ENCODE assay signal across 8 cellular contexts in the genomic region with DNA sequence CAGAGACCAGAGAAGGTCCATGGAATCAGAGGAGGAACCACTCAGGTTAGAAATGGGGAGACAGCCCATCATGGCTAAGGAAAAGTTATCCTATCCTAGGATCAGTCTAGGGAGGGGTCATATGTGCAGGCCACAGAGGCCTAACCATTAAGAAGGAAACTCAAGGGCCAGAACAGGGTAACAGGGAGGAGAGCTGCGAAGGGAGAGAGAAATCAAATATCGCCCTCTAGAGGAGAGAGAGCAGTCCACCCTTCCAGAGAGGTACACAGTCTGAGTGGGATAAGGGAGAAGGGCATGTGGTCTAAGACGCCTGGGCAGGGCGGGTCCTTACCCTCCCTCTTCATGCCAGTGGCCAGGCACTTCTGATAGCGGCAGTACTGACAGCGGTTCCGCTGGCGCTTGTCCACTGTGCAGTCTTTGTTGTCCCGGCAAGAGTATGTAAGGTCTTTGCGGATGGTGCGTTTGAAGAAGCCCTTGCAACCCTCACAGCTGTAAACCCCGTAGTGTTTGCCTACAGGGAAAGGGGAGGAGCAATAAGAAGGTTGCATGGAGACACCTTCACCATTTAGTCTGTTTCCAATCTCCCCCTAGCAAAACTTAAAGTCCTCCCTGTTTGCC. TPM values are rescaled to one million over a fixed set of nuclear protein-coding genes. Genes with fewer than 3 reads are reported as not detected.
DNase-seq lines count a peak whose midpoint lies in the region; ATAC-seq and TF ChIP-seq lines count a peak whose summit lies in the region.

No MANE protein-coding gene starts in this region.

- CTCF ChIA-PET in activated naive CD4-positive, alpha-beta T cell treated with anti-CD3 and anti-CD28 coated beads for 36 hours (lab: Charles Lee) = interaction anchor here (0.5 to 3.3 kb wide), 19 partner anchors 8 to 217 kb away, joined by 3 to 21 read pairs (median 4); no protein-coding TSS in a partner anchor

- H3K27ac Mint-ChIP-seq in activated naive CD4-positive, alpha-beta T cell treated with anti-CD3 and anti-CD28 coated beads for 36 hours = peak overlapping the region; percentile 69
- no peak overlapping the region for H3K27ac Mint-ChIP-seq in endothelial cell (ENCODE audit: unreplicated experiment)

- intact Hi-C loops in activated naive CD4-positive, alpha-beta T cell treated with anti-CD3 and anti-CD28 coated beads for 36 hours (cut with micrococcal nuclease) = loop anchor here (1.0 to 10.0 kb wide), 2 partner anchors 36 to 1047 kb away; a partner anchor contains a TSS
- intact Hi-C loops in mucosa of descending colon (cut with DNase I, micrococcal nuclease) = no loop called here

- H3K4me3 ChIP-seq in Loucy (ENCODE audit: low read length, poor library complexity, severe bottlenecking) = peak overlapping the region; percentile 50
- no peak overlapping the region for H3K4me3 ChIP-seq in mucosa of descending colon

- DNase-seq in activated naive CD4-positive, alpha-beta T cell treated with anti-CD3 and anti-CD28 coated beads for 36 hours = peak; percentile 39
- no peak for DNase-seq in activated naive CD4-positive, alpha-beta T cell (lab: John Stamatoyannopoulos, UW)
- peak; percentile 44 to 80 for DNase-seq in SW 1271 (lab: John Stamatoyannopoulos, UW)
- no peak for DNase-seq in endothelial cell (ENCODE audit: low spot score)
- DNase-seq in mucosa of descending colon = peak; percentile 45 to 63 (median 56)
- DNase-seq in GOT3 (lab: John Stamatoyannopoulos, UW) = no peak

- H3K4me1 ChIP-seq in Loucy (ENCODE audit: insufficient read depth, low read length, poor library complexity, severe bottlenecking) (peaks cover 39% of the 10 kb centered on the region), mucosa of descending colon (ENCODE audit: low read depth) (peaks cover 38% of the 10 kb centered on the region)

- H3K9me3 ChIP-seq in Loucy (ENCODE audit: insufficient read depth, low read depth, low read length) (no peaks in the 10 kb centered on the region), mucosa of descending colon (no peaks in the 10 kb centered on the region)

- peaks cover 49% of the 10 kb centered on the region for H4K20me1 ChIP-seq in Loucy (ENCODE audit: insufficient read depth, low read length, poor library complexity, severe bottlenecking)

- peaks cover 36% of the 10 kb centered on the region; the same call in 1 of the 2 replicates for H3K36me3 ChIP-seq in Loucy (ENCODE audit: insufficient read depth, low read length)
- peaks cover 8% of the 10 kb centered on the region for H3K36me3 ChIP-seq in mucosa of descending colon (ENCODE audit: low read depth)

- TF ChIP-seq CTCF in Loucy (conservative IDR thresholded peaks at IDR 0.05; ENCODE audit: low read length) (peak; percentile 86), endothelial cell (IDR thresholded peaks at IDR 0.05; ENCODE audit: unreplicated experiment) (peak; percentile 32), mucosa of descending colon (IDR thresholded peaks at IDR 0.05) (peak; percentile 35)

- H3F3A ChIP-seq in Loucy (ENCODE audit: low read depth) = 0 out of 2 replicates have a peak, but pooled peaks cover 3% of the 10 kb centered on the region

- H3K4me2 ChIP-seq in Loucy (ENCODE audit: low read depth, low read length, poor library complexity, severe bottlenecking) = peak overlapping the region; percentile 99

- H3K9me3 Mint-ChIP-seq in activated naive CD4-positive, alpha-beta T cell treated with anti-CD3 and anti-CD28 coated beads for 36 hours = no peaks in the 10 kb centered on the region
- no peaks in the 10 kb centered on the region for H3K9me3 Mint-ChIP-seq in endothelial cell (ENCODE audit: unreplicated experiment)

- H3K4me1 Mint-ChIP-seq in activated naive CD4-positive, alpha-beta T cell treated with anti-CD3 and anti-CD28 coated beads for 36 hours (ENCODE audit: low read depth) = peaks cover 49% of the 10 kb centered on the region
- H3K4me1 Mint-ChIP-seq in endothelial cell (ENCODE audit: unreplicated experiment) = peaks cover 36% of the 10 kb centered on the region

- ATAC-seq in mucosa of descending colon (peak; percentile 38), HG03175 (IDR thresholded peaks at IDR 0.05; ENCODE audit: unreplicated experiment) (no peak)

- H2AFZ ChIP-seq in Loucy (ENCODE audit: low read length) = no peak overlapping the region

- no peaks in the 10 kb centered on the region for H3K27me3 Mint-ChIP-seq in activated naive CD4-positive, alpha-beta T cell treated with anti-CD3 and anti-CD28 coated beads for 36 hours (ENCODE audit: low read depth)
- H3K27me3 Mint-ChIP-seq in endothelial cell (ENCODE audit: unreplicated experiment) = peaks cover 22% of the 10 kb centered on the region

- H3K9me2 ChIP-seq in Loucy (replicated peaks; ENCODE audit: low read depth, low read length) = no peaks in the 10 kb centered on the region

- peaks cover 61% of the 10 kb centered on the region for H3K79me2 ChIP-seq in Loucy (ENCODE audit: insufficient read depth, low read length)

- peak overlapping the region; percentile 16 for H3K4me3 Mint-ChIP-seq in activated naive CD4-positive, alpha-beta T cell treated with anti-CD3 and anti-CD28 coated beads for 36 hours
- H3K4me3 Mint-ChIP-seq in endothelial cell (ENCODE audit: unreplicated experiment) = peak overlapping the region; percentile 49

- H3K9ac ChIP-seq in Loucy (ENCODE audit: low read depth, low read length, poor library complexity, severe bottlenecking) = peak overlapping the region; percentile 87

- H3K27me3 ChIP-seq in Loucy (ENCODE audit: insufficient read depth, low read length, poor library complexity, severe bottlenecking) = no peaks in the 10 kb centered on the region

- H3K36me3 Mint-ChIP-seq in activated naive CD4-positive, alpha-beta T cell treated with anti-CD3 and anti-CD28 coated beads for 36 hours (ENCODE audit: low read depth) = peaks cover 34% of the 10 kb centered on the region
- H3K36me3 Mint-ChIP-seq in endothelial cell (ENCODE audit: low read depth, unreplicated experiment) = peaks cover 54% of the 10 kb centered on the region

RNA-seq across cellular contexts. Expression of a gene that starts 2.9 kb away (rescaled TPM):
- total RNA-seq in activated naive CD4-positive, alpha-beta T cell treated with anti-CD3 and anti-CD28 coated beads for 36 hours = 10 to 100 TPM; 50.4 to 50.6 TPM
- total RNA-seq in endothelial cell (ENCODE audit: unreplicated experiment) (35.8 TPM), mucosa of descending colon (10 to 100 TPM; 45.4 to 51.1 (median 51.1) TPM)

RNA-seq across cellular contexts. Expression of a gene that starts 3.1 kb away (rescaled TPM):
- 10 to 100 TPM; 35.9 to 39.5 TPM for total RNA-seq in activated naive CD4-positive, alpha-beta T cell treated with anti-CD3 and anti-CD28 coated beads for 36 hours
- total RNA-seq in endothelial cell (ENCODE audit: unreplicated experiment) (108 TPM), mucosa of descending colon (100 to 1,000 TPM in 2 of 3 donors, 10 to 100 TPM in 1; 96.9 to 159 (median 106) TPM)

RNA-seq across cellular contexts. Expression of a gene that starts 5.3 kb away (rescaled TPM):
- total RNA-seq in activated naive CD4-positive, alpha-beta T cell treated with anti-CD3 and anti-CD28 coated beads for 36 hours = 1 to 10 TPM in 1 of 2 experiments, under 1 TPM in 1; 0.88 to 1.4 TPM
- total RNA-seq in endothelial cell (ENCODE audit: unreplicated experiment) = 127 TPM
- 1 to 10 TPM in 1 of 3 donors, under 1 TPM in 2; 0.27 to 1.1 (median 0.52) TPM for total RNA-seq in mucosa of descending colon

RNA-seq across cellular contexts. Expression of a gene that starts 6.9 kb away (rescaled TPM):
- total RNA-seq in activated naive CD4-positive, alpha-beta T cell treated with anti-CD3 and anti-CD28 coated beads for 36 hours = 10 to 100 TPM; 31.3 to 33.5 TPM
- total RNA-seq in endothelial cell (ENCODE audit: unreplicated experiment) (6.5 TPM), mucosa of descending colon (10 to 100 TPM; 12.3 to 23.2 (median 19.7) TPM)

RNA-seq across cellular contexts. Expression of a gene that starts 10.8 kb away (rescaled TPM):
- total RNA-seq in activated naive CD4-positive, alpha-beta T cell treated with anti-CD3 and anti-CD28 coated beads for 36 hours = 10 to 100 TPM; 17.1 to 18.2 TPM
- 19.6 TPM for total RNA-seq in endothelial cell (ENCODE audit: unreplicated experiment)
- 10 to 100 TPM; 28.4 to 45.1 (median 30.3) TPM for total RNA-seq in mucosa of descending colon

Comparison
In these comparisons a context has a peak if more than half of its experiments do, and no peak if none do; other contexts are left out.
1. DNase-seq: peak in activated naive CD4-positive, alpha-beta T cell treated with anti-CD3 and anti-CD28 coated beads for 36 hours (single experiment), SW 1271 (2 of 2) and mucosa of descending colon (3 of 3); none in activated naive CD4-positive, alpha-beta T cell (0 of 4), endothelial cell (single experiment) and GOT3 (single experiment).
2. CTCF ChIP-seq: peak in every context shown above with its lines; median percentile 86 in Loucy; 35 in mucosa of descending colon; 32 in endothelial cell.
3. RNA of a gene that starts 5.3 kb away (total RNA-seq): 127 TPM in endothelial cell (single experiment); 0.88 to 1.4 TPM in activated naive CD4-positive, alpha-beta T cell treated with anti-CD3 and anti-CD28 coated beads for 36 hours and 0.27 to 1.1 TPM in mucosa of descending colon; every median in the first group is over 10 times any median in the second.